8 cellular contexts compared by ENCODE assay signal in genomic region chr2:53767405-53768232, GRCh38. TPM values are rescaled to one million over a fixed set of nuclear protein-coding genes. Genes with fewer than 3 reads are reported as not detected.
DNase-seq lines count a peak whose midpoint lies in the region; ATAC-seq and TF ChIP-seq lines count a peak whose summit lies in the region.

Gene CHAC2, plus strand, starts transcription at chr2:53767804. Its CDS starts 83 bp downstream, at chr2:53767887.

- no peaks in the 10 kb centered on the region for H3F3A ChIP-seq in GM23338 (replicated peaks; ENCODE audit: low read depth)

- TF ChIP-seq CTCF in GM23338 (conservative IDR thresholded peaks at IDR 0.05; ENCODE audit: low read depth in 2 of 2) = peak in 1 of 2 experiments; percentile 17; a peak in 1 of 4 replicates
- peak; percentile 25 for TF ChIP-seq CTCF in fibroblast of mammary gland (conservative IDR thresholded peaks at IDR 0.05; ENCODE audit: control insufficient read depth, insufficient read depth, low read depth, low read length)
- TF ChIP-seq CTCF in natural killer cell (IDR thresholded peaks at IDR 0.05) = peak; percentile 22

- peaks cover 14% of the 10 kb centered on the region for H3K4me1 Mint-ChIP-seq in GM23338
- H3K4me1 Mint-ChIP-seq in natural killer cell = peaks cover 17 to 21% of the 10 kb centered on the region in 2 donors

- H3K4me1 ChIP-seq in GM23338 (ENCODE audit: insufficient read depth) = peaks cover 12% of the 10 kb centered on the region; the same call in 1 of the 2 replicates

- peak within 1 kb of the TSS; percentile 77 for H3K4me3 ChIP-seq in GM23338
- H3K4me3 ChIP-seq in fibroblast of mammary gland (ENCODE audit: control insufficient read depth, low read depth, low read length) = peak within 1 kb of the TSS; percentile 81

- peaks cover 44% of the 10 kb centered on the region for H3K79me2 ChIP-seq in GM23338 (replicated peaks; ENCODE audit: insufficient read depth)

- DNase-seq in EL = peak; percentile 82
- peak; percentile 91 for DNase-seq in GM23338 (ENCODE audit: low spot score)
- peak; percentile 89 to 91 for DNase-seq in Kasumi-1 (lab: John Stamatoyannopoulos, UW)
- DNase-seq in RPMI8226 = peak; percentile 90
- DNase-seq in activated T-helper 1 cell treated with anti-CD3 and anti-CD28 coated beads, Interleukin-2, amount 50 U/mL, for 16 hours (ENCODE audit: low read depth in 1 of 2, low spot score in 1 of 2) = peak; percentile 60 to 76
- DNase-seq in fibroblast of mammary gland (ENCODE audit: low read depth) = peak; percentile 77
- DNase-seq in natural killer cell = peak; percentile 81
- DNase-seq in stimulated activated naive CD4-positive, alpha-beta T cell treated with Interleukin-2 at 50 U/mL for 16 hours (lab: John Stamatoyannopoulos, UW) = peak; percentile 84

- ATAC-seq in GM23338 (peak; percentile 93), natural killer cell (peak; percentile 91 to 94 (median 93))

- no peaks in the 10 kb centered on the region for H3K9me3 Mint-ChIP-seq in GM23338
- H3K9me3 Mint-ChIP-seq in natural killer cell = no peaks in the 10 kb centered on the region

- no peaks in the 10 kb centered on the region for H3K9me2 ChIP-seq in GM23338 (ENCODE audit: insufficient read depth)

- H3K27me3 Mint-ChIP-seq in GM23338 (ENCODE audit: insufficient read depth, low read depth, poor library complexity) (peaks cover 7% of the 10 kb centered on the region), natural killer cell (ENCODE audit: low read depth in 2 of 2) (no peaks in the 10 kb centered on the region)

- intact Hi-C loops in natural killer cell (cut with micrococcal nuclease) = loop anchor here (1.0 kb wide), 1 partner anchor 20 kb away; the partner anchor contains the start of gene ERLEC1

- peak within 1 kb of the TSS; percentile 89 for H3K27ac ChIP-seq in GM23338 (ENCODE audit: low read depth)

- H3K36me3 ChIP-seq in GM23338 (ENCODE audit: insufficient read depth) = 0 out of 2 replicates have a peak, but pooled peaks cover 4% of the 10 kb centered on the region

- H2AFZ ChIP-seq in GM23338 = peak within 1 kb of the TSS; percentile 61; the same call in 1 of the 2 replicates

- no peaks in the 10 kb centered on the region for H3K27me3 ChIP-seq in GM23338 (ENCODE audit: insufficient read depth)

- H3K4me3 Mint-ChIP-seq in GM23338 = peak within 1 kb of the TSS; percentile 96
- peak within 1 kb of the TSS; percentile 93 for H3K4me3 Mint-ChIP-seq in natural killer cell

- H3K4me2 ChIP-seq in GM23338 = peak within 1 kb of the TSS; percentile 83

- H3K27ac Mint-ChIP-seq in GM23338 (peak within 1 kb of the TSS; percentile 96), natural killer cell (peak within 1 kb of the TSS; percentile 90 to 93)

- H4K20me1 ChIP-seq in GM23338 (replicated peaks; ENCODE audit: insufficient read depth) = peaks cover 2% of the 10 kb centered on the region; the same call in 1 of the 2 replicates

- H3K36me3 Mint-ChIP-seq in GM23338 (ENCODE audit: low read depth) = peaks cover 13% of the 10 kb centered on the region; the same call in 2 of the 3 replicates
- no peaks in the 10 kb centered on the region for H3K36me3 Mint-ChIP-seq in natural killer cell

TF ChIP-seq in GM23338, 12 proteins besides CTCF, POLR2A, EP300 and RAD21 (continues in another document):
- TF ChIP-seq ZNF462 (CRISPR knock-in tag; IDR thresholded peaks at IDR 0.05) (no peak), ZNF114 (CRISPR knock-in tag; IDR thresholded peaks at IDR 0.05) (no peak), CREB1 (CRISPR knock-in tag; IDR thresholded peaks at IDR 0.05; ENCODE audit: low read depth) (no peak), STAT1 (IDR thresholded peaks at IDR 0.05; ENCODE audit: unreplicated experiment) (no peak), NANOG (IDR thresholded peaks at IDR 0.05; ENCODE audit: borderline replicate concordance) (peak; percentile 41; the same call in 1 of the 2 replicates), JUNB (IDR thresholded peaks at IDR 0.05; ENCODE audit: unreplicated experiment) (no peak), ETS1 (IDR thresholded peaks at IDR 0.05) (peak; percentile 30; the same call in 1 of the 2 replicates), EZH2phosphoT487 (IDR thresholded peaks at IDR 0.05; ENCODE audit: unreplicated experiment) (no peak), ZNF331 (CRISPR knock-in tag; IDR thresholded peaks at IDR 0.05; ENCODE audit: low read depth) (no peak), EZH2 (IDR thresholded peaks at IDR 0.05; ENCODE audit: low read depth, unreplicated experiment) (no peak), POLR2AphosphoS5 (IDR thresholded peaks at IDR 0.05; ENCODE audit: low read depth) (peak; percentile 95)

RNA-seq across cellular contexts. Expression of gene CHAC2, which starts in this region (rescaled TPM):
- total RNA-seq in GM23338 (2014; rRNA removed; shearing (Covaris generic)) = 17.9 and 20.9 TPM in 2 replicates
- 25.8 and 27.1 TPM in 2 replicates for polyA plus RNA-seq in GM23338 (2016; fragmentation: Nextera tagmentation; extraction: Ambion mirVana)
- 1 to 10 TPM in 2 of 3 donors, under 1 TPM in 1; 0.83 to 1.5 (median 1.4) TPM for total RNA-seq in natural killer cell

Comparison
In these comparisons a context has a peak if more than half of its experiments do, and no peak if none do; other contexts are left out.
1. Peak in every context shown above with its lines: DNase-seq, ATAC-seq, H3K4me3 ChIP-seq and H3K27ac ChIP-seq.